1 cellular context compared by ENCODE assay signal in the genomic region with DNA sequence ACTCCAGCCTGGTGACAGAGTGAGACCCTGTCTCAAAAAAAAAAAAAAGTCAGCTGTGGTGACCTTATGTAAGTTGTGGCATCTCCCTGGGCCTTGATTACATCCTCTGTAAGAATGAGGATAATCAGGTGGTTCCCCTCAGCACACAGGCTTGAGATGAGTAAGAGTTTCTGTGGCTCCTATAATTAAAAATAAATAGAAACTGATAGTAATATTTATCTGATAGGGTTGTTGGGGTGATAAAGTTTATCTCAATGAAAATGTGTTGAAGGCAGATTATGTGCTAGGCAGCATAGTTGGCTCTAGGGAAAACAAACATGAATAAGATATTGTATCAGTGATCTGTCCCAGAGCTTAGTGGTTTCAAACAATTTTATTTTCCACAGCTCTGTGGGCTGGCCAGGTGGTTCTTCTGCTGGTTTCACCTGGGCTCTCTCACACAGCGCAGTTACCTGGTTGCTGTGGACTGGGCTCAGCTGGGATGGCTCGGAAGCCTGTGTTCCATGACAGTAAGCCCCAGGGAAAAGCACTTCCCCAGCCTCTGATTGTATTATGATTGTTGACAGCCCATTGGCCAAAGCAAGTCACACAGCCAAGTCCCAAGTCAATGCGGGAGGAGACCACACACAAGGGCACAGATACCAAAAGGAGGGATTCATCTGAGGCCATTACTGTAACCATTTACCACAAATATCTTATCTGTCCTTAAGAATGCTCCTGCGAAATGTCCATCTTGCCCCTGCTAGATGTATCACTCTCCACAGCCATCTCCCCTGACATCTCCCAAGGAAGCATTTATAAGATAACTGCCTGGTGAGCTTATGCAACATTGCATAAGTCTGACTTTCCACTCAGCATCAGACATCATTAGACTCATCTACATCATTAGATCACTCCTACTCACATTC.
TF ChIP-seq lines count a peak whose summit lies in the region.

No MANE protein-coding gene starts in this region.

TF ChIP-seq in IMR-90, 13 proteins besides CTCF, POLR2A, EP300 and RAD21:
- TF ChIP-seq CEBPB (IDR thresholded peaks at IDR 0.05; ENCODE audit: low read depth, low read length) (peak; percentile 98), FOS (IDR thresholded peaks at IDR 0.05; ENCODE audit: low read depth, low read length) (peak; percentile 47), BHLHE40 (IDR thresholded peaks at IDR 0.05; ENCODE audit: low read depth, low read length) (peak; percentile 55; the same call in 1 of the 2 replicates), NFE2L2 (IDR thresholded peaks at IDR 0.05; ENCODE audit: low read depth, low read length) (no peak)
